ENCODE assay signal across 8 cellular contexts in genomic region chr17:73192894-73193701, GRCh38. TPM values are rescaled to one million over a fixed set of nuclear protein-coding genes. Genes with fewer than 3 reads are reported as not detected.
A peak's percentile ranks its signal among the peaks of the same experiment; 100 is the strongest.
DNase-seq lines count a peak whose midpoint lies in the region; ATAC-seq lines count a peak whose summit lies in the region.

TSS of gene COG1 (plus strand) at chr17:73193055. CDS start at chr17:73193070, 15 bp downstream.

- peak within 1 kb of the TSS; percentile 81 for H3K27ac ChIP-seq in effector memory CD4-positive, alpha-beta T cell (ENCODE audit: insufficient read depth, low read length, poor library complexity, severe bottlenecking)
- H3K27ac ChIP-seq in mesenchymal stem cell (ENCODE audit: low read length, poor library complexity, severe bottlenecking), result peak within 1 kb of the TSS; percentile 84

- peak within 1 kb of the TSS; percentile 87 to 88 for H3K18ac ChIP-seq in mesenchymal stem cell (ENCODE audit: low read depth in 1 of 2, low read length in 2 of 2)

- POLR2A ChIA-PET in activated CD8-positive, alpha-beta memory T cell treated with anti-CD3 and anti-CD28 coated beads for 36 hours (lab: Charles Lee), result interaction anchor here (1.0 to 1.4 kb wide), 4 partner anchors 14 to 100 kb away, joined by 3 to 4 read pairs (median 3); no protein-coding TSS in a partner anchor

- no peak within 1 kb of the TSS for H2AK5ac ChIP-seq in mesenchymal stem cell (ENCODE audit: low read length, severe bottlenecking)

- H2AFZ ChIP-seq in mesenchymal stem cell (ENCODE audit: low read depth, low read length), result peak within 1 kb of the TSS; percentile 85

- H3K27me3 ChIP-seq in effector memory CD4-positive, alpha-beta T cell (replicated peaks; ENCODE audit: control insufficient read depth, insufficient read depth, low read length, poor library complexity, severe bottlenecking), result no peaks in the 10 kb centered on the region
- H3K27me3 ChIP-seq in mesenchymal stem cell (ENCODE audit: control insufficient read depth in 1 of 2, insufficient read depth in 1 of 2, low read length in 2 of 2), result no peaks in the 10 kb centered on the region

- H3K79me1 ChIP-seq in mesenchymal stem cell (replicated peaks; ENCODE audit: low read length, poor library complexity, severe bottlenecking), result peaks cover 32% of the 10 kb centered on the region

- H2BK120ac ChIP-seq in mesenchymal stem cell (ENCODE audit: low read depth, low read length), result peak within 1 kb of the TSS; percentile 6

- H2BK15ac ChIP-seq in mesenchymal stem cell (ENCODE audit: low read depth, poor library complexity, severe bottlenecking), result peak within 1 kb of the TSS; percentile 75

- CTCF ChIA-PET in activated CD8-positive, alpha-beta memory T cell treated with anti-CD3 and anti-CD28 coated beads for 36 hours (lab: Charles Lee), result interaction anchor here (1.0 to 3.5 kb wide), 7 partner anchors 9 to 467 kb away, joined by 3 to 15 read pairs (median 7); a partner anchor contains a TSS

- peaks cover 9% of the 10 kb centered on the region for H3K4me1 ChIP-seq in effector memory CD4-positive, alpha-beta T cell (ENCODE audit: control insufficient read depth, insufficient read depth, low read length, poor library complexity, severe bottlenecking)
- H3K4me1 ChIP-seq in mesenchymal stem cell (ENCODE audit: control insufficient read depth, insufficient read depth, low read depth, low read length), result peaks cover 9% of the 10 kb centered on the region

- H3K14ac ChIP-seq in mesenchymal stem cell (ENCODE audit: low read length in 2 of 2), result peak within 1 kb of the TSS in 1 of 2 experiments; percentile 97

- H3K36me3 ChIP-seq in effector memory CD4-positive, alpha-beta T cell (ENCODE audit: control insufficient read depth, insufficient read depth, low read length), result peaks cover 20% of the 10 kb centered on the region
- peaks cover 18 to 23% of the 10 kb centered on the region in 2 experiments for H3K36me3 ChIP-seq in mesenchymal stem cell (ENCODE audit: control insufficient read depth in 1 of 2, insufficient read depth in 2 of 2, low read depth in 1 of 2, low read length in 2 of 2)

- H2BK12ac ChIP-seq in mesenchymal stem cell (ENCODE audit: low read length in 2 of 2), result peak within 1 kb of the TSS in 1 of 2 experiments; percentile 22

- peak within 1 kb of the TSS in 1 of 2 experiments; percentile 92 for H3K4ac ChIP-seq in mesenchymal stem cell (ENCODE audit: low read depth in 1 of 2, low read length in 2 of 2)

- H3K9ac ChIP-seq in mesenchymal stem cell (ENCODE audit: low read length), result peak within 1 kb of the TSS; percentile 91

- DNase-seq in CD1c-positive myeloid dendritic cell (ENCODE audit: extremely low spot score), result peak; percentile 97
- peak; percentile 86 for DNase-seq in HPDE6-E6E7 (ENCODE audit: extremely low spot score)
- peak; percentile 51 to 83 for DNase-seq in NOMO-1 (lab: John Stamatoyannopoulos, UW; ENCODE audit: unreplicated experiment in 2 of 2)
- peak; percentile 65 to 76 (median 74) for DNase-seq in effector memory CD4-positive, alpha-beta T cell
- peak; percentile 92 for DNase-seq in mesenchymal stem cell
- peak; percentile 83 for DNase-seq in stimulated activated CD8-positive, alpha-beta memory T cell treated with anti-CD3 and anti-CD28 coated beads, Interleukin-12 subunit alpha, Interleukin-12 subunit beta, amount 100 ng/mL, for 1 hour (ENCODE audit: low read depth)

- peak; percentile 68 for ATAC-seq in GM19438 (IDR thresholded peaks at IDR 0.05; ENCODE audit: low read depth, unreplicated experiment)

- under 1% methylated on average over 56 of the region's 84 CpGs for WGBS in mesenchymal stem cell

- H4K91ac ChIP-seq in mesenchymal stem cell (ENCODE audit: low read length), result peak within 1 kb of the TSS; percentile 55

- peak within 1 kb of the TSS; percentile 53 for H4K8ac ChIP-seq in mesenchymal stem cell (ENCODE audit: low read length)

- H3K23ac ChIP-seq in mesenchymal stem cell (ENCODE audit: low read length in 2 of 2), result peak within 1 kb of the TSS in 1 of 2 experiments; percentile 34

- no peaks in the 10 kb centered on the region for H3K9me3 ChIP-seq in effector memory CD4-positive, alpha-beta T cell (ENCODE audit: control insufficient read depth, low read length)
- no peaks in the 10 kb centered on the region for H3K9me3 ChIP-seq in mesenchymal stem cell (ENCODE audit: control insufficient read depth, low read length)

- H3K4me2 ChIP-seq in mesenchymal stem cell (ENCODE audit: low read length, poor library complexity, severe bottlenecking), result peak within 1 kb of the TSS; percentile 91

- H2BK5ac ChIP-seq in mesenchymal stem cell (ENCODE audit: low read depth, low read length, poor library complexity, severe bottlenecking), result no peak within 1 kb of the TSS

- peak within 1 kb of the TSS; percentile 92 for H3K4me3 ChIP-seq in effector memory CD4-positive, alpha-beta T cell (ENCODE audit: insufficient read depth, low read depth, low read length, poor library complexity, severe bottlenecking)
- H3K4me3 ChIP-seq in mesenchymal stem cell (ENCODE audit: insufficient read depth in 1 of 2, low read depth in 1 of 2, low read length in 2 of 2), result peak within 1 kb of the TSS; percentile 88 to 91

RNA-seq across cellular contexts. Expression of gene COG1, which starts in this region (rescaled TPM):
- total RNA-seq in activated CD8-positive, alpha-beta memory T cell treated with anti-CD3 and anti-CD28 coated beads for 36 hours, result 10 to 100 TPM; 23.2 to 23.6 TPM
- 39.7 TPM for polyA plus RNA-seq in mesenchymal stem cell (2013, experiment 1 of 2)
- polyA plus RNA-seq in mesenchymal stem cell (2013, experiment 2 of 2), result 37.5 TPM

Comparison
In these comparisons a context has a peak if more than half of its experiments do, and no peak if none do; other contexts are left out.
1. Peak in every context shown above with its lines: DNase-seq, ATAC-seq, H3K4me3 ChIP-seq and H3K27ac ChIP-seq.